8 cellular contexts compared by ENCODE assay signal in genomic region chr9:104748359-104749031, GRCh38. TPM values are rescaled to one million over a fixed set of nuclear protein-coding genes. Genes with fewer than 3 reads are reported as not detected.
A peak's percentile ranks its signal among the peaks of the same experiment; 100 is the strongest.
DNase-seq lines count a peak whose midpoint lies in the region; ATAC-seq and TF ChIP-seq lines count a peak whose summit lies in the region.

No MANE protein-coding gene starts in this region.

- peaks cover 10% of the 10 kb centered on the region for H3K36me3 ChIP-seq in osteoblast (ENCODE audit: insufficient read depth, low read length)

- peak overlapping the region; percentile 99 for H2AFZ ChIP-seq in osteoblast (ENCODE audit: low read length)

- peak overlapping the region; percentile 96 for H3K4me2 ChIP-seq in osteoblast (ENCODE audit: insufficient read depth, low read length)

- H3K4me1 Mint-ChIP-seq in WTC11: peaks cover 25% of the 10 kb centered on the region

- peaks cover 12% of the 10 kb centered on the region for H3K4me1 ChIP-seq in osteoblast (ENCODE audit: insufficient read depth, low read length)

- H3K27me3 Mint-ChIP-seq in WTC11 (ENCODE audit: low read depth): no peaks in the 10 kb centered on the region; the same call in 1 of the 2 replicates

- H3K9me3 Mint-ChIP-seq in WTC11: no peaks in the 10 kb centered on the region

- H3K36me3 Mint-ChIP-seq in WTC11: no peaks in the 10 kb centered on the region

- H3K4me3 Mint-ChIP-seq in WTC11: peak overlapping the region; percentile 97

- POLR2A ChIA-PET in WTC11 (lab: Charles Lee): interaction anchor here (0.6 kb wide), 1 partner anchor 245 kb away, joined by 3 read pairs; no protein-coding TSS in a partner anchor

- TF ChIP-seq CTCF in WTC11 (IDR thresholded peaks at IDR 0.05) (no peak), foreskin fibroblast (IDR thresholded peaks at IDR 0.05; ENCODE audit: low read depth, low read length) (no peak), osteoblast (IDR thresholded peaks at IDR 0.05; ENCODE audit: extremely low read depth, low read depth, low read length) (no peak)

- peak; percentile 2 for ATAC-seq in HG03196 (IDR thresholded peaks at IDR 0.05; ENCODE audit: unreplicated experiment)
- ATAC-seq in WTC11: no peak; the same call in 1 of the 2 replicates

- H3K4me3 ChIP-seq in foreskin fibroblast (ENCODE audit: low read depth in 1 of 2, low read length in 2 of 2) (peak overlapping the region; percentile 79 to 80), osteoblast (ENCODE audit: insufficient read depth, low read length) (peak overlapping the region; percentile 95)

- H3K79me2 ChIP-seq in osteoblast (ENCODE audit: insufficient read depth, low read length): peaks cover 20% of the 10 kb centered on the region

- no peaks in the 10 kb centered on the region for H3K27me3 ChIP-seq in osteoblast (ENCODE audit: insufficient read depth, low read length)

- CTCF ChIA-PET in WTC11 (lab: Charles Lee): interaction anchor here (1.2 to 1.3 kb wide), 2 partner anchors 400 to 667 kb away, joined by 3 to 4 read pairs; no protein-coding TSS in a partner anchor

- DNase-seq in NCI-H2171 treated with DMSO at 0.1 percent for 48 hours (lab: John Stamatoyannopoulos, UW) (peak; percentile 48), NCI-H2171 (lab: John Stamatoyannopoulos, UW) (no peak), WTC11 (ENCODE audit: low spot score) (no peak), foreskin fibroblast (peak; percentile 11 to 54), osteoblast (ENCODE audit: insufficient read length, low spot score, missing footprints) (peak; percentile 74), NCI-H2029 treated with DMSO at 0.1 percent for 48 hours (lab: John Stamatoyannopoulos, UW) (no peak), KG1 (lab: John Stamatoyannopoulos, UW) (no peak)

- H3K27ac Mint-ChIP-seq in WTC11: no peak overlapping the region

- no peaks in the 10 kb centered on the region for H4K20me1 ChIP-seq in osteoblast (ENCODE audit: insufficient read depth, low read length)

- no peaks in the 10 kb centered on the region for H3K9me3 ChIP-seq in osteoblast (ENCODE audit: low read depth, low read length)

- H3K27ac ChIP-seq in osteoblast (ENCODE audit: low read depth, low read length): peak overlapping the region; percentile 84

TF ChIP-seq in WTC11, 78 proteins besides CTCF, POLR2A, EP300 and RAD21:
- no peak for TF ChIP-seq USF1 (CRISPR knock-in tag; IDR thresholded peaks at IDR 0.05)
- TF ChIP-seq E2F5 (CRISPR knock-in tag; IDR thresholded peaks at IDR 0.05): peak; percentile 9; the same call in 1 of the 2 replicates

RNA-seq across cellular contexts. Expression of gene NIPSNAP3A, which starts 1.0 kb away (rescaled TPM):
- total RNA-seq in WTC11 (2021) (7.2 to 10.3 TPM (median 10.3 TPM) in 3 replicates), osteoblast (42.7 and 43.9 TPM in 2 replicates)

RNA-seq across cellular contexts. Expression of gene NIPSNAP3B, which starts 15.4 kb away (rescaled TPM):
- 0.30 to 0.55 TPM (median 0.31 TPM) in 3 replicates for total RNA-seq in WTC11 (2021)
- total RNA-seq in osteoblast: 2.1 and 2.5 TPM in 2 replicates

RNA-seq across cellular contexts. Expression of gene OR13D1, which starts 54.2 kb away (rescaled TPM):
- total RNA-seq in WTC11 (2021): not detected in 3 replicates
- total RNA-seq in osteoblast: not detected in 2 replicates

Comparison
In these comparisons a context has a peak if more than half of its experiments do, and no peak if none do; other contexts are left out.
1. DNase-seq: peak in NCI-H2171 treated with DMSO at 0.1 percent for 48 hours (single experiment), foreskin fibroblast (2 of 2) and osteoblast (single experiment); none in NCI-H2171 (single experiment), WTC11 (single experiment), NCI-H2029 treated with DMSO at 0.1 percent for 48 hours (single experiment) and KG1 (single experiment).